8 cellular contexts compared by ENCODE assay signal in genomic region chr15:76337047-76337738, GRCh38. TPM values are rescaled to one million over a fixed set of nuclear protein-coding genes. Genes with fewer than 3 reads are reported as not detected.
DNase-seq lines count a peak whose midpoint lies in the region; ATAC-seq and TF ChIP-seq lines count a peak whose summit lies in the region.

No MANE protein-coding gene starts in this region.

- peaks cover 98% of the 10 kb centered on the region for H3K27me3 Mint-ChIP-seq in endodermal cell (ENCODE audit: insufficient read depth)

- DNase-seq in DMS 273 (lab: John Stamatoyannopoulos, UW; ENCODE audit: unreplicated experiment) (peak; percentile 44), DMS 273 treated with DMSO at 0.1 percent for 48 hours (lab: John Stamatoyannopoulos, UW) (no peak), NCI-H526 treated with DMSO at 0.1 percent for 48 hours (lab: John Stamatoyannopoulos, UW) (peak; percentile 44), endodermal cell (peak; percentile 59), skeletal muscle cell (ENCODE audit: low read depth) (no peak), cerebellum (ENCODE audit: low spot score) (no peak)

- H3K4me3 ChIP-seq in endodermal cell (ENCODE audit: low read length), result peak overlapping the region; percentile 72
- peak overlapping the region; percentile 41 for H3K4me3 ChIP-seq in skeletal muscle cell (ENCODE audit: low read depth, low read length)

- no peak overlapping the region for H3K9ac ChIP-seq in endodermal cell (ENCODE audit: extremely low read depth, low read length, poor library complexity, severe bottlenecking)

- TF ChIP-seq CTCF in endodermal cell (conservative IDR thresholded peaks at IDR 0.05), result no peak

- peak overlapping the region; percentile 53 for H3K4me3 Mint-ChIP-seq in endodermal cell

- peaks cover 5% of the 10 kb centered on the region for H3K9me3 Mint-ChIP-seq in endodermal cell

- no peaks in the 10 kb centered on the region for H3K9me3 ChIP-seq in endodermal cell (ENCODE audit: control insufficient read depth, low read length)

- H3K27ac Mint-ChIP-seq in endodermal cell, result no peak overlapping the region

- WGBS in endodermal cell (ENCODE audit: insufficient coverage in 1 of 2, insufficient read length in 1 of 2), 2 experiments, result 2 to 3% methylated on average over 18 to 28 of the region's 28 CpGs

- peaks cover 100% of the 10 kb centered on the region for H3K27me3 ChIP-seq in endodermal cell (ENCODE audit: control insufficient read depth, insufficient read depth, low read length, poor library complexity, severe bottlenecking)

- H3K4me1 Mint-ChIP-seq in endodermal cell, result peaks cover 30% of the 10 kb centered on the region

- ATAC-seq in GM18907 (IDR thresholded peaks at IDR 0.05; ENCODE audit: unreplicated experiment), result no peak
- no peak for ATAC-seq in HG02610 (IDR thresholded peaks at IDR 0.05; ENCODE audit: unreplicated experiment)

- H3K36me3 ChIP-seq in endodermal cell (ENCODE audit: control insufficient read depth, insufficient read depth, low read length), result no peaks in the 10 kb centered on the region

- no peak overlapping the region for H3K27ac ChIP-seq in endodermal cell (ENCODE audit: low read depth, low read length)

- H3K36me3 Mint-ChIP-seq in endodermal cell (ENCODE audit: low read depth), result no peaks in the 10 kb centered on the region

- peaks cover 3% of the 10 kb centered on the region for H3K4me1 ChIP-seq in endodermal cell (ENCODE audit: control insufficient read depth, insufficient read depth, low read length)

RNA-seq across cellular contexts. Expression of gene ISL2, which starts 0.6 kb away (rescaled TPM):
- total RNA-seq in endodermal cell (under 1 TPM; 0.51 to 0.66 TPM), cerebellum (not detected)
- polyA plus RNA-seq in endodermal cell (2013, experiment 1 of 2), result 0.25 TPM
- not detected for polyA plus RNA-seq in endodermal cell (2013, experiment 2 of 2)

RNA-seq across cellular contexts. Expression of gene ETFA, which starts 25.9 kb away (rescaled TPM):
- total RNA-seq in endodermal cell (100 to 1,000 TPM; 142 to 157 TPM), cerebellum (52.8 TPM)
- 98.2 TPM for polyA plus RNA-seq in endodermal cell (2013, experiment 1 of 2)
- polyA plus RNA-seq in endodermal cell (2013, experiment 2 of 2), result 87.0 TPM

Comparison
In these comparisons a context has a peak if more than half of its experiments do, and no peak if none do; other contexts are left out.
1. DNase-seq: peak in DMS 273 (single experiment), NCI-H526 treated with DMSO at 0.1 percent for 48 hours (single experiment) and endodermal cell (single experiment); none in DMS 273 treated with DMSO at 0.1 percent for 48 hours (single experiment), skeletal muscle cell (single experiment) and cerebellum (single experiment).